In the genomic region with DNA sequence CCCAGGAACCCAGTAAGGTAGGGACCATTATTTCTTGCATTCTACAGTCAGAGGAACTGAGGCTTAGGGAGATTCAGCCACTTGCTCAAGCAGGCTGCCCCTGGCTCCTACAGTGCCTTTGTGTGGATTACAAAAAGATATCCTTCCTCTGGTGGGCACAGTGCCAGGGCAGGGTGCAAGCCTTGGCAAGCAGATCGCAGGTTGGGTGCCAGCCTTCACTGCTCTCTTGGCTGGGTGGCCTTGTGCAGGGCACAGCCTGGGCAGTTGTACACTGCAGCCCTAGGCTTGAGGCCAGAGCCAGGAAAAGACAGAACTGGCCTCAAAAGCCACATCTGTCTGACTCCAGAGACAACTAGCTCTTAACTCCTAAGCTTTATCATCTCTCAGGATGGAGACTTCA, we compare ENCODE assay signal across 14 cellular contexts. TPM values are rescaled to one million over a fixed set of nuclear protein-coding genes. Genes with fewer than 3 reads are reported as not detected.
DNase-seq lines count a peak whose midpoint lies in the region; ATAC-seq and TF ChIP-seq lines count a peak whose summit lies in the region.
"Had no signal": no experiment of that assay in that cellular context is flagged by ENCODE, and none has a peak within 500 bp of the region (broad histone marks: within the 10 kb centered on the region; RNA-seq: fewer than 3 reads in every experiment).

No MANE protein-coding gene starts in this region.

- H3K36me3 Mint-ChIP-seq in CD4-positive, alpha-beta T cell (ENCODE audit: low read depth): peaks cover 83% of the 10 kb centered on the region
- H3K36me3 Mint-ChIP-seq in activated T-helper 1 cell treated with anti-CD3 and anti-CD28 coated beads, Interleukin-12 subunit alpha, Interleukin-12 subunit beta, Interleukin-2, Interleukin-4 antibody, amounts not matched to agents 30 ng/mL and 10 ng/mL and 1 ng/mL, durations not matched to agents 14 hours and 24 hours and 36 hours (ENCODE audit: low read depth): peaks cover 57% of the 10 kb centered on the region

- H3K4me1 ChIP-seq in BLaER1 treated with 17β-estradiol and CSF1 and Interleukin-3, amounts not matched to agents 10 nM and 100 nM: peaks cover 36 to 99% (median 59%) of the 10 kb centered on the region in 10 experiments

- H3K27me3 Mint-ChIP-seq in CD4-positive, alpha-beta T cell: no peaks in the 10 kb centered on the region
- H3K27me3 Mint-ChIP-seq in activated T-helper 1 cell treated with anti-CD3 and anti-CD28 coated beads, Interleukin-12 subunit alpha, Interleukin-12 subunit beta, Interleukin-2, Interleukin-4 antibody, amounts not matched to agents 30 ng/mL and 10 ng/mL and 1 ng/mL, durations not matched to agents 14 hours and 24 hours and 36 hours (ENCODE audit: insufficient read depth): no peaks in the 10 kb centered on the region

- DNase-seq in CD4-positive, alpha-beta T cell: no peak
- no peak for DNase-seq in activated T-helper 1 cell treated with anti-CD3 and anti-CD28 coated beads, Interleukin-12 subunit alpha, Interleukin-12 subunit beta, Interleukin-2, Interleukin-4 antibody, amounts not matched to agents 30 ng/mL and 10 ng/mL and 1 ng/mL, durations not matched to agents 14 hours and 24 hours and 36 hours (ENCODE audit: low spot score)
- DNase-seq in medulla oblongata (ENCODE audit: extremely low spot score): peak; percentile 17
- DNase-seq in GM03348 (ENCODE audit: low spot score): no peak
- no peak for DNase-seq in GM10248 (ENCODE audit: extremely low spot score)
- DNase-seq: GF-D8; GOT3; KG1; NCI-H187 treated with DMSO at 0.1 percent for 48 hours; stimulated activated CD4-positive, alpha-beta T cell treated with anti-CD3 and anti-CD28 coated beads, Interleukin-1b, Interleukin-23, amount 100 ng/mL, for 48 hours; stimulated activated CD8-positive, alpha-beta memory T cell treated with anti-CD3 and anti-CD28 coated beads, Interleukin-4, amount 100 ng/mL, for 48 hours had no signal

- no peak for TF ChIP-seq CTCF in CD4-positive, alpha-beta T cell (IDR thresholded peaks at IDR 0.05)
- no peak for TF ChIP-seq CTCF in GM10248 (IDR thresholded peaks at IDR 0.05; ENCODE audit: control extremely low read depth, extremely low read depth, low read depth, missing control alignments)

- H3K4me1 Mint-ChIP-seq in CD4-positive, alpha-beta T cell (ENCODE audit: low read depth): peaks cover 99% of the 10 kb centered on the region
- H3K4me1 Mint-ChIP-seq in activated T-helper 1 cell treated with anti-CD3 and anti-CD28 coated beads, Interleukin-12 subunit alpha, Interleukin-12 subunit beta, Interleukin-2, Interleukin-4 antibody, amounts not matched to agents 30 ng/mL and 10 ng/mL and 1 ng/mL, durations not matched to agents 14 hours and 24 hours and 36 hours (ENCODE audit: low read depth): peaks cover 99% of the 10 kb centered on the region

- intact Hi-C loops in CD4-positive, alpha-beta T cell (cut with DNase I, micrococcal nuclease): loop anchor here in 1 of 2 experiments (5.0 kb wide), 1 partner anchor 70 kb away; a partner anchor contains a TSS
- intact Hi-C loops in activated T-helper 1 cell treated with anti-CD3 and anti-CD28 coated beads, Interleukin-12 subunit alpha, Interleukin-12 subunit beta, Interleukin-2, Interleukin-4 antibody, amounts not matched to agents 30 ng/mL and 10 ng/mL and 1 ng/mL, durations not matched to agents 14 hours and 24 hours and 36 hours (cut with micrococcal nuclease): loop anchor here (5.0 to 10.0 kb wide), 2 partner anchors 623 to 680 kb away; no protein-coding TSS in a partner anchor

- CTCF ChIA-PET in CD4-positive, alpha-beta T cell (lab: Charles Lee): no interaction called here
- CTCF ChIA-PET in GM10248 (lab: Yijun Ruan, JAX): interaction anchor here (0.8 to 1.6 kb wide), 2 partner anchors 11 to 71 kb away, joined by 3 to 4 read pairs; no protein-coding TSS in a partner anchor

- peak overlapping the region; percentile 81 for H3K27ac Mint-ChIP-seq in CD4-positive, alpha-beta T cell
- H3K27ac Mint-ChIP-seq in activated T-helper 1 cell treated with anti-CD3 and anti-CD28 coated beads, Interleukin-12 subunit alpha, Interleukin-12 subunit beta, Interleukin-2, Interleukin-4 antibody, amounts not matched to agents 30 ng/mL and 10 ng/mL and 1 ng/mL, durations not matched to agents 14 hours and 24 hours and 36 hours: peak overlapping the region; percentile 67
- H3K27ac Mint-ChIP-seq: nephron had no signal

- H3K9me3 Mint-ChIP-seq in CD4-positive, alpha-beta T cell: no peaks in the 10 kb centered on the region
- H3K9me3 Mint-ChIP-seq in activated T-helper 1 cell treated with anti-CD3 and anti-CD28 coated beads, Interleukin-12 subunit alpha, Interleukin-12 subunit beta, Interleukin-2, Interleukin-4 antibody, amounts not matched to agents 30 ng/mL and 10 ng/mL and 1 ng/mL, durations not matched to agents 14 hours and 24 hours and 36 hours: no peaks in the 10 kb centered on the region
- H3K9me3 Mint-ChIP-seq: nephron had no signal

- peak overlapping the region in 6 of 11 experiments; percentile 39 to 97 (median 86); a peak in 11 of 22 replicates for H3K4me2 ChIP-seq in BLaER1 treated with 17β-estradiol and CSF1 and Interleukin-3, amounts not matched to agents 10 nM and 100 nM

- H3K9me3 ChIP-seq in BLaER1 treated with 17β-estradiol and CSF1 and Interleukin-3, amounts not matched to agents 10 nM and 100 nM (replicated peaks in 1 of 11): no peaks in the 10 kb centered on the region; a peak in 1 of 22 replicates
- H3K9me3 ChIP-seq in CD4-positive, alpha-beta T cell (ENCODE audit: control insufficient read depth, low read length): no peaks in the 10 kb centered on the region

- H3K4me3 ChIP-seq in BLaER1 treated with 17β-estradiol and CSF1 and Interleukin-3, amounts not matched to agents 10 nM and 100 nM: no peak overlapping the region

- H3K36me3 ChIP-seq in BLaER1 treated with 17β-estradiol and CSF1 and Interleukin-3, amounts not matched to agents 10 nM and 100 nM: peaks cover 37 to 73% (median 55%) of the 10 kb centered on the region in 11 experiments

- H3K27ac ChIP-seq in BLaER1 treated with 17β-estradiol and CSF1 and Interleukin-3, amounts not matched to agents 10 nM and 100 nM: peak overlapping the region in 6 of 11 experiments; percentile 6 to 89 (median 40); a peak in 6 of 22 replicates
- H3K27ac ChIP-seq in CD4-positive, alpha-beta T cell (ENCODE audit: low read depth, low read length): peak overlapping the region; percentile 6

- ATAC-seq in CD4-positive, alpha-beta T cell (ENCODE audit: poor library complexity): no peak
- no peak for ATAC-seq in GM18517 (IDR thresholded peaks at IDR 0.05; ENCODE audit: unreplicated experiment)

- H3K4me3 Mint-ChIP-seq in CD4-positive, alpha-beta T cell: no peak overlapping the region
- peak overlapping the region; percentile 32 for H3K4me3 Mint-ChIP-seq in activated T-helper 1 cell treated with anti-CD3 and anti-CD28 coated beads, Interleukin-12 subunit alpha, Interleukin-12 subunit beta, Interleukin-2, Interleukin-4 antibody, amounts not matched to agents 30 ng/mL and 10 ng/mL and 1 ng/mL, durations not matched to agents 14 hours and 24 hours and 36 hours
- H3K4me3 Mint-ChIP-seq: nephron had no signal

- peak overlapping the region in 2 of 11 experiments; percentile 22 to 29; a peak in 1 of 22 replicates for H3K9ac ChIP-seq in BLaER1 treated with 17β-estradiol and CSF1 and Interleukin-3, amounts not matched to agents 10 nM and 100 nM

- POLR2A ChIA-PET in CD4-positive, alpha-beta T cell (lab: Charles Lee): interaction anchor here (0.5 to 3.1 kb wide), 2 partner anchors 14 to 68 kb away, joined by 3 to 13 read pairs; a partner anchor contains a TSS
- POLR2A ChIA-PET in GM10248 (lab: Yijun Ruan, JAX): no interaction called here

- H4K20me1 ChIP-seq in BLaER1 treated with 17β-estradiol and CSF1 and Interleukin-3, amounts not matched to agents 10 nM and 100 nM: peaks cover 13 to 94% (median 46%) of the 10 kb centered on the region in 11 experiments; a peak in 20 of 22 replicates

- no peaks in the 10 kb centered on the region for H3K27me3 ChIP-seq in BLaER1 treated with 17β-estradiol and CSF1 and Interleukin-3, amounts not matched to agents 10 nM and 100 nM
- no peaks in the 10 kb centered on the region for H3K27me3 ChIP-seq in CD4-positive, alpha-beta T cell (ENCODE audit: control insufficient read depth, insufficient read depth, low read length)

RNA-seq across cellular contexts. Expression of a gene that starts 15.0 kb away (rescaled TPM):
- total RNA-seq in CD4-positive, alpha-beta T cell: 100 to 1,000 TPM; 220 to 229 TPM
- total RNA-seq in activated T-helper 1 cell treated with anti-CD3 and anti-CD28 coated beads, Interleukin-12 subunit alpha, Interleukin-12 subunit beta, Interleukin-2, Interleukin-4 antibody, amounts not matched to agents 30 ng/mL and 10 ng/mL and 1 ng/mL, durations not matched to agents 14 hours and 24 hours and 36 hours: 214 and 216 TPM in 2 replicates
